14 cellular contexts compared by ENCODE assay signal in genomic region chr18:37712776-37713175, GRCh38.
"Had no signal": no experiment of that assay in that cellular context is flagged by ENCODE, and none has a peak within 500 bp of the region (broad histone marks: within the 10 kb centered on the region; RNA-seq: fewer than 3 reads in every experiment).

No MANE protein-coding gene starts in this region.

- H3K4me1 Mint-ChIP-seq: activated naive CD4-positive, alpha-beta T cell treated with anti-CD3 and anti-CD28 coated beads, Interleukin-2, amount 50 U/mL, for 24 hours; naive thymus-derived CD4-positive, alpha-beta T cell; stimulated activated effector memory CD8-positive, alpha-beta T cell treated with anti-CD3 and anti-CD28 coated beads, Interleukin-12 subunit alpha, Interleukin-12 subunit beta, amount 100 ng/mL, for 72 hours had no signal

- H3K9me3 ChIP-seq: adrenal gland, colonic mucosa, gastroesophageal sphincter, heart right ventricle, mucosa of descending colon, pancreas had no signal

- H3K9me3 Mint-ChIP-seq: activated naive CD4-positive, alpha-beta T cell treated with anti-CD3 and anti-CD28 coated beads, Interleukin-2, amount 50 U/mL, for 24 hours; T-helper 1 cell treated with Interleukin-12 subunit alpha and Interleukin-12 subunit beta and Interleukin-4 antibody, amounts not matched to agents 30 μg/mL and 1 μg/mL, for 36 hours had no signal

- H3K27me3 ChIP-seq: adrenal gland, colonic mucosa, gastroesophageal sphincter, pancreas had no signal

- ATAC-seq: gastroesophageal sphincter; heart right ventricle; mucosa of descending colon; naive thymus-derived CD4-positive, alpha-beta T cell; pancreas; stimulated activated effector memory CD8-positive, alpha-beta T cell treated with anti-CD3 and anti-CD28 coated beads, Interleukin-12 subunit alpha, Interleukin-12 subunit beta, amount 100 ng/mL, for 72 hours had no signal

- H3K36me3 Mint-ChIP-seq: activated naive CD4-positive, alpha-beta T cell treated with anti-CD3 and anti-CD28 coated beads, Interleukin-2, amount 50 U/mL, for 24 hours; naive thymus-derived CD4-positive, alpha-beta T cell; stimulated activated effector memory CD8-positive, alpha-beta T cell treated with anti-CD3 and anti-CD28 coated beads, Interleukin-12 subunit alpha, Interleukin-12 subunit beta, amount 100 ng/mL, for 72 hours had no signal

- H3K4me3 ChIP-seq: adrenal gland, colonic mucosa, gastroesophageal sphincter, heart right ventricle, mucosa of descending colon, pancreas had no signal

- H3K27me3 Mint-ChIP-seq: activated naive CD4-positive, alpha-beta T cell treated with anti-CD3 and anti-CD28 coated beads, Interleukin-2, amount 50 U/mL, for 24 hours had no signal

- DNase-seq: activated CD4-positive, alpha-beta T cell treated with anti-CD3 and anti-CD28 coated beads, Interleukin-2, amount 50 U/mL, for 48 hours; adrenal gland; caudate nucleus; colonic mucosa; heart right ventricle; mucosa of descending colon; naive thymus-derived CD4-positive, alpha-beta T cell; pancreas; stimulated activated CD4-positive, alpha-beta T cell treated with anti-CD3 and anti-CD28 coated beads, Interleukin-1b, Interleukin-23, amount 100 ng/mL, for 48 hours; WERI-Rb-1 had no signal

- H3K27ac ChIP-seq: adrenal gland, colonic mucosa, gastroesophageal sphincter, heart right ventricle, pancreas, WERI-Rb-1 had no signal

- H3K4me1 ChIP-seq: adrenal gland, colonic mucosa, gastroesophageal sphincter, heart right ventricle, pancreas had no signal

- H3K36me3 ChIP-seq: adrenal gland, colonic mucosa, gastroesophageal sphincter, heart right ventricle, pancreas, WERI-Rb-1 had no signal

- H3K4me3 Mint-ChIP-seq: activated naive CD4-positive, alpha-beta T cell treated with anti-CD3 and anti-CD28 coated beads, Interleukin-2, amount 50 U/mL, for 24 hours; naive thymus-derived CD4-positive, alpha-beta T cell; stimulated activated effector memory CD8-positive, alpha-beta T cell treated with anti-CD3 and anti-CD28 coated beads, Interleukin-12 subunit alpha, Interleukin-12 subunit beta, amount 100 ng/mL, for 72 hours; T-helper 1 cell treated with Interleukin-12 subunit alpha and Interleukin-12 subunit beta and Interleukin-4 antibody, amounts not matched to agents 30 μg/mL and 1 μg/mL, for 36 hours had no signal

- H3K27ac Mint-ChIP-seq: activated naive CD4-positive, alpha-beta T cell treated with anti-CD3 and anti-CD28 coated beads, Interleukin-2, amount 50 U/mL, for 24 hours; naive thymus-derived CD4-positive, alpha-beta T cell; stimulated activated effector memory CD8-positive, alpha-beta T cell treated with anti-CD3 and anti-CD28 coated beads, Interleukin-12 subunit alpha, Interleukin-12 subunit beta, amount 100 ng/mL, for 72 hours; T-helper 1 cell treated with Interleukin-12 subunit alpha and Interleukin-12 subunit beta and Interleukin-4 antibody, amounts not matched to agents 30 μg/mL and 1 μg/mL, for 36 hours had no signal
